Comparison of ENCODE assay signal across 11 cellular contexts in genomic region chr4:107991945-107992625, GRCh38. TPM values are rescaled to one million over a fixed set of nuclear protein-coding genes. Genes with fewer than 3 reads are reported as not detected.
DNase-seq lines count a peak whose midpoint lies in the region; ATAC-seq, FAIRE-seq and TF ChIP-seq lines count a peak whose summit lies in the region.
"Had no signal": no experiment of that assay in that cellular context is flagged by ENCODE, and none has a peak within 500 bp of the region (broad histone marks: within the 10 kb centered on the region; RNA-seq: fewer than 3 reads in every experiment).

No MANE protein-coding gene starts in this region.

- POLR2A ChIA-PET in GM12878 (lab: Charles Lee), result interaction anchor here (1.1 to 1.4 kb wide), 2 partner anchors 27 to 658 kb away, joined by 3 read pairs; partner anchors contain the start of gene OSTC
- POLR2A ChIA-PET in naive thymus-derived CD8-positive, alpha-beta T cell (lab: Charles Lee), result interaction anchor here (1.7 kb wide), 1 partner anchor 61 kb away, joined by 4 read pairs; the partner anchor contains the start of gene CYP2U1

- CTCF ChIA-PET in GM12878 (lab: Yijun Ruan, JAX), result interaction anchor here (0.8 to 5.0 kb wide), 4 partner anchors 27 to 659 kb away, joined by 3 to 43 read pairs (median 8); partner anchors contain the start of gene OSTC

- intact Hi-C loops in GM12878 (cut with micrococcal nuclease; ENCODE audit: unreplicated experiment), result loop anchor here (2.0 to 5.0 kb wide), 2 partner anchors 275 to 629 kb away; partner anchors contain the start of gene RPL34

- H3K27ac ChIP-seq in DND-41 (ENCODE audit: low read length), result no peak overlapping the region
- no peak overlapping the region for H3K27ac ChIP-seq in GM12878 (ENCODE audit: control insufficient read depth, insufficient read depth)
- H3K27ac ChIP-seq in muscle layer of duodenum (ENCODE audit: low read length), result peak overlapping the region; percentile 39
- H3K27ac ChIP-seq: epithelial cell of prostate had no signal

- peaks cover 80% of the 10 kb centered on the region for H3K79me2 ChIP-seq in DND-41 (ENCODE audit: insufficient read depth, low read length)
- H3K79me2 ChIP-seq in GM12878 (ENCODE audit: control insufficient read depth, insufficient read depth, low read length), result peaks cover 62% of the 10 kb centered on the region

- SMC1A ChIA-PET in GM12878 (lab: Charles Lee; ENCODE audit: uncharacterized antibody, unreplicated experiment), result interaction anchor here (0.5 to 4.8 kb wide), 12 partner anchors 8 to 573 kb away, joined by 3 to 31 read pairs (median 4); partner anchors contain the start of gene LEF1

- H3K9ac ChIP-seq in DND-41 (ENCODE audit: low read depth, low read length) (peak overlapping the region; percentile 11; the same call in 1 of the 2 replicates), GM12878 (ENCODE audit: control insufficient read depth, insufficient read depth, low read length) (no peak overlapping the region)

- H3K4me2 ChIP-seq in DND-41 (ENCODE audit: insufficient read depth, low read length) (peak overlapping the region; percentile 96), GM12878 (ENCODE audit: control insufficient read depth, insufficient read depth) (peak overlapping the region; percentile 78)

- peak overlapping the region in 2 of 3 donors; percentile 47 to 72 for H3K27ac Mint-ChIP-seq in IgD-negative memory B cell
- H3K27ac Mint-ChIP-seq in naive thymus-derived CD8-positive, alpha-beta T cell, result peak overlapping the region in 3 of 10 donors; percentile 5 to 31 (median 27)

- TF ChIP-seq CTCF in DND-41 (IDR thresholded peaks at IDR 0.05; ENCODE audit: borderline replicate concordance, extremely low read depth, low read length, poor library complexity, severe bottlenecking) (no peak), GM12878 (IDR thresholded peaks at IDR 0.05 in 2 of 3, conservative IDR thresholded peaks at IDR 0.05 in 1 of 3; ENCODE audit: control insufficient read depth in 2 of 3, extremely low read depth in 1 of 3, insufficient read depth in 1 of 3, low read depth in 3 of 3, low read length in 3 of 3) (no peak)

- RAD21 ChIA-PET in GM12878 (lab: Charles Lee; ENCODE audit: unreplicated experiment), result interaction anchor here (0.8 to 5.9 kb wide), 6 partner anchors 9 to 581 kb away, joined by 3 to 43 read pairs (median 4); no protein-coding TSS in a partner anchor

- H3K27me3 ChIP-seq in DND-41 (ENCODE audit: insufficient read depth, low read length, poor library complexity) (no peaks in the 10 kb centered on the region), GM12878 (replicated peaks in 1 of 2; ENCODE audit: control insufficient read depth in 2 of 2, insufficient read depth in 2 of 2, low read length in 1 of 2) (no peaks in the 10 kb centered on the region), muscle layer of duodenum (ENCODE audit: low read depth, low read length) (no peaks in the 10 kb centered on the region)

- peaks cover 48% of the 10 kb centered on the region; the same call in 1 of the 2 replicates for H4K20me1 ChIP-seq in DND-41 (ENCODE audit: insufficient read depth, low read length)
- no peaks in the 10 kb centered on the region for H4K20me1 ChIP-seq in GM12878 (ENCODE audit: control insufficient read depth, insufficient read depth)

- FAIRE-seq in GM12878 (lab: Jason Lieb, UNC), result no peak

- no peaks in the 10 kb centered on the region for H3K36me3 Mint-ChIP-seq in IgD-negative memory B cell
- H3K36me3 Mint-ChIP-seq in naive thymus-derived CD8-positive, alpha-beta T cell, result peaks cover 0 to 13% (median 7%) of the 10 kb centered on the region in 3 donors

- H3K27me3 Mint-ChIP-seq in IgD-negative memory B cell, result no peaks in the 10 kb centered on the region
- H3K27me3 Mint-ChIP-seq in naive thymus-derived CD8-positive, alpha-beta T cell, result no peaks in the 10 kb centered on the region

- in situ Hi-C loops in GM12878 (cut with MboI), result no loop called here

- H3K4me3 Mint-ChIP-seq in IgD-negative memory B cell, result peak overlapping the region; percentile 21 to 94 (median 60)
- H3K4me3 Mint-ChIP-seq in naive thymus-derived CD8-positive, alpha-beta T cell, result peak overlapping the region in 5 of 10 donors; percentile 12 to 98 (median 92)

- DNase-seq in DND-41, result no peak
- no peak for DNase-seq in GM12878 (ENCODE audit: low read depth, low spot score)
- no peak for DNase-seq in stimulated activated CD4-positive, alpha-beta T cell treated with anti-CD3 and anti-CD28 coated beads, Interleukin-12 subunit alpha, Interleukin-12 subunit beta, amount 100 ng/mL, for 4 hours
- no peak for DNase-seq in naive thymus-derived CD8-positive, alpha-beta T cell
- no peak for DNase-seq in Ammon's horn (ENCODE audit: low spot score)
- DNase-seq in NCI-H524 treated with DMSO at 0.1 percent for 48 hours (lab: John Stamatoyannopoulos, UW), result no peak
- DNase-seq: NCI-H1105, SHP77 had no signal

- H3K9me3 Mint-ChIP-seq in IgD-negative memory B cell, result no peaks in the 10 kb centered on the region
- no peaks in the 10 kb centered on the region for H3K9me3 Mint-ChIP-seq in naive thymus-derived CD8-positive, alpha-beta T cell

- ATAC-seq in DND-41 (ENCODE audit: insufficient read depth, low read depth), result no peak
- ATAC-seq in GM12878, result no peak; the same call in 2 of the 3 replicates
- no peak for ATAC-seq in naive thymus-derived CD8-positive, alpha-beta T cell

- H3K4me1 ChIP-seq in DND-41 (ENCODE audit: insufficient read depth, low read length) (peaks cover 56% of the 10 kb centered on the region), GM12878 (ENCODE audit: control insufficient read depth, insufficient read depth, low read length) (peaks cover 27% of the 10 kb centered on the region), muscle layer of duodenum (ENCODE audit: control insufficient read depth in 1 of 2, insufficient read depth in 2 of 2, low read length in 2 of 2) (peaks cover 7 to 24% of the 10 kb centered on the region in 2 donors)

- BruUV-seq in GM12878 (replicated peaks; lab: Mats Ljungman, UMichigan), result TSS peak; percentile 36

- no peak for TF ChIP-seq POLR2A in GM12878 (IDR thresholded peaks at IDR 0.05; ENCODE audit: low read depth, low read length)

- H2AFZ ChIP-seq in DND-41 (ENCODE audit: low read depth, low read length) (no peak overlapping the region), GM12878 (ENCODE audit: control insufficient read depth, low read depth, low read length) (no peak overlapping the region)

- TF ChIP-seq RAD21 in GM12878 (IDR thresholded peaks at IDR 0.05; ENCODE audit: insufficient read depth, low read depth, low read length), result no peak

- no peaks in the 10 kb centered on the region for H3K9me3 ChIP-seq in DND-41 (ENCODE audit: insufficient read depth, low read length, severe bottlenecking)
- no peaks in the 10 kb centered on the region for H3K9me3 ChIP-seq in GM12878 (replicated peaks; ENCODE audit: control insufficient read depth, insufficient read depth, low read length)
- no peaks in the 10 kb centered on the region for H3K9me3 ChIP-seq in muscle layer of duodenum (ENCODE audit: control insufficient read depth in 1 of 2, low read length in 2 of 2)

- 22% methylated on average over 3 of the region's 3 CpGs for WGBS in GM12878 (ENCODE audit: insufficient coverage, insufficient replicate concordance, low lambda C conversion rate, missing lambda C conversion rate)

- H3K4me3 ChIP-seq in DND-41 (ENCODE audit: low read depth in 1 of 2, low read length in 2 of 2) (peak overlapping the region in 1 of 2 experiments; percentile 96; a peak in 2 of 4 replicates), GM12878 (peak overlapping the region; percentile 61), muscle layer of duodenum (ENCODE audit: low read depth in 1 of 2, low read length in 2 of 2) (peak overlapping the region; percentile 27 to 33)

- peaks cover 43 to 48% (median 47%) of the 10 kb centered on the region in 3 donors for H3K4me1 Mint-ChIP-seq in IgD-negative memory B cell
- peaks cover 29 to 86% (median 72%) of the 10 kb centered on the region in 4 donors for H3K4me1 Mint-ChIP-seq in naive thymus-derived CD8-positive, alpha-beta T cell

- peaks cover 22% of the 10 kb centered on the region for H3K36me3 ChIP-seq in DND-41 (ENCODE audit: insufficient read depth, low read length)
- H3K36me3 ChIP-seq in GM12878 (ENCODE audit: control insufficient read depth in 2 of 2, insufficient read depth in 2 of 2, low read length in 1 of 2), result peaks cover 0 to 3% of the 10 kb centered on the region in 2 experiments; a peak in 1 of 4 replicates
- H3K36me3 ChIP-seq in muscle layer of duodenum (ENCODE audit: control insufficient read depth in 1 of 2, insufficient read depth in 2 of 2, low read length in 2 of 2), result no peaks in the 10 kb centered on the region

- no peak for TF ChIP-seq EP300 in GM12878 (IDR thresholded peaks at IDR 0.05; ENCODE audit: borderline replicate concordance in 1 of 2, control insufficient read depth in 1 of 2, low read depth in 2 of 2, low read length in 2 of 2)

TF ChIP-seq in GM12878, 131 proteins besides CTCF, POLR2A, EP300 and RAD21 (continues in another document):
- no peak for TF ChIP-seq ZSCAN29 (IDR thresholded peaks at IDR 0.05)

RNA-seq across cellular contexts. Expression of gene HADH, which starts 2.4 kb away (rescaled TPM):
- polyA plus RNA-seq in IgD-negative memory B cell (49.4 TPM), GM12878 (2011; rRNA removed) (83.6 and 86.7 TPM in 2 replicates), GM12878 (2014; fragmentation: Illumina TruSeq; extraction: Trizol) (76.9 and 99.1 TPM in 2 replicates), GM12878 (2014; fragmentation: Nextera tagmentation; extraction: Ambion mirVana) (10 to 100 TPM; 76.3 to 97.9 TPM), GM12878 (2014; rRNA removed) (39.4 and 46.5 TPM in 2 replicates), GM12878 (2016; fragmentation: Nextera tagmentation; extraction: Ambion mirVana) (10 to 100 TPM; 86.0 to 87.1 TPM)
- 55.8 and 63.5 TPM in 2 replicates for total RNA-seq in GM12878 (2013; cell fraction: nucleolus; rRNA removed)
- total RNA-seq in GM12878 (2014; rRNA removed) (20.3 TPM in 2 replicates), GM12878 (2014; rRNA removed; fragmentation: Illumina TruSeq; extraction: Trizol) (30.5 and 32.5 TPM in 2 replicates), GM12878 (2021) (52.2 and 55.4 TPM in 2 replicates)
- polyA plus RNA-seq in GM12878 (2011; ENCODE audit: low read depth), result 35.4 TPM
- 78.0 and 88.7 TPM in 2 replicates for polyA plus RNA-seq in GM12878 (2011; cell fraction: cytosol; rRNA removed)
- polyA plus RNA-seq in GM12878 (2011; cell fraction: nucleus; rRNA removed), result 88.0 and 93.0 TPM in 2 replicates
- polyA plus RNA-seq in GM12878 (2012), result 39.2 and 49.9 TPM in 2 replicates
- 59.7 and 59.8 TPM in 2 replicates for polyA minus RNA-seq in GM12878 (2011; rRNA and poly(A)+ RNA removed)
- 30.3 and 37.3 TPM in 2 replicates for polyA minus RNA-seq in GM12878 (2011; cell fraction: cytosol; rRNA and poly(A)+ RNA removed)
- polyA minus RNA-seq in GM12878 (2011; cell fraction: nucleus; rRNA and poly(A)+ RNA removed), result 23.9 and 31.3 TPM in 2 replicates
- total RNA-seq in naive thymus-derived CD8-positive, alpha-beta T cell, result 10 to 100 TPM; 22.5 to 23.1 TPM
- polyA plus RNA-seq in naive thymus-derived CD8-positive, alpha-beta T cell, result 10 to 100 TPM; 36.0 to 42.2 (median 37.7) TPM
